Comparison of ENCODE assay signal across 22 cellular contexts in genomic region chr6:164554700-164555479, GRCh38.
DNase-seq lines count a peak whose midpoint lies in the region; ATAC-seq and TF ChIP-seq lines count a peak whose summit lies in the region.
"Had no signal": no experiment of that assay in that cellular context is flagged by ENCODE, and none has a peak within 500 bp of the region (broad histone marks: within the 10 kb centered on the region; RNA-seq: fewer than 3 reads in every experiment).

No MANE protein-coding gene starts in this region.

- peak; percentile 41 for DNase-seq in Right ventricle myocardium superior
- DNase-seq in right atrium auricular region (ENCODE audit: low spot score) = no peak
- no peak for DNase-seq in left ventricle myocardium inferior
- DNase-seq in neuronal stem cell (ENCODE audit: low spot score) = no peak
- DNase-seq in central memory CD4-positive, alpha-beta T cell = no peak
- DNase-seq: activated CD4-positive, alpha-beta T cell treated with anti-CD3 and anti-CD28 coated beads, Interleukin-2, amount 50 U/mL, for 4 hours; activated CD8-positive, alpha-beta memory T cell treated with anti-CD3 and anti-CD28 coated beads, Interleukin-2, amount 50 U/mL, for 48 hours; BE2C; effector CD8-positive, alpha-beta T cell; erythroblast; foreskin fibroblast; GOT3; NCI-H1048; NCI-H1930; NCI-H2227 treated with DMSO at 0.1 percent for 48 hours had no signal

- WGBS in neuronal stem cell (ENCODE audit: extremely low coverage in 2 of 2, insufficient read length in 2 of 2, insufficient replicate concordance in 1 of 2), 2 donors = no CpG with 5 or more reads among the region's 10 CpGs

- H4K8ac ChIP-seq in neuronal stem cell (ENCODE audit: low read depth, low read length) = no peak overlapping the region

- H3K4me2 ChIP-seq in neuronal stem cell (ENCODE audit: insufficient read depth, low read length, poor library complexity, severe bottlenecking) = no peak overlapping the region
- H3K4me2 ChIP-seq: A549, neural progenitor cell had no signal

- no peak overlapping the region for H3K18ac ChIP-seq in neuronal stem cell (ENCODE audit: low read length)

- intact Hi-C loops in Right ventricle myocardium superior (cut with DNase I) (no loop called here), left ventricle myocardium inferior (cut with micrococcal nuclease) (no loop called here)

- ATAC-seq in Right ventricle myocardium superior (ENCODE audit: poor library complexity) (peak; percentile 66), HG03108 (IDR thresholded peaks at IDR 0.05; ENCODE audit: unreplicated experiment) (no peak), HG02938 (IDR thresholded peaks at IDR 0.05; ENCODE audit: unreplicated experiment) (no peak), HG03097 (IDR thresholded peaks at IDR 0.05; ENCODE audit: low FRiP score, unreplicated experiment) (no peak)
- ATAC-seq: A549; activated T-helper 17 cell treated with anti-CD3 and anti-CD28 coated beads, Interleukin-2, amount 50 U/mL, for 72 hours had no signal

- no peak overlapping the region for H3K4ac ChIP-seq in neuronal stem cell (ENCODE audit: low read length)

- H2BK12ac ChIP-seq in neuronal stem cell (ENCODE audit: low read length) = no peak overlapping the region

- H2BK5ac ChIP-seq in neuronal stem cell (ENCODE audit: low read length) = no peak overlapping the region

- H4K91ac ChIP-seq in neuronal stem cell (ENCODE audit: low read depth, low read length, poor library complexity) = no peak overlapping the region

- H3K27me3 ChIP-seq in right atrium auricular region (no peaks in the 10 kb centered on the region), left ventricle myocardium inferior (ENCODE audit: low read depth) (no peaks in the 10 kb centered on the region), neuronal stem cell (ENCODE audit: control insufficient read depth in 3 of 3, insufficient read depth in 3 of 3, low read depth in 1 of 3, low read length in 3 of 3) (no peaks in the 10 kb centered on the region)
- H3K27me3 ChIP-seq: BE2C, neural progenitor cell, suprapubic skin had no signal

- no peak overlapping the region for H3K14ac ChIP-seq in neuronal stem cell (ENCODE audit: low read length)

- TF ChIP-seq CTCF in right atrium auricular region (IDR thresholded peaks at IDR 0.05) (no peak), left ventricle myocardium inferior (IDR thresholded peaks at IDR 0.05; ENCODE audit: borderline replicate concordance) (no peak)

- H3K9me3 ChIP-seq in right atrium auricular region (no peaks in the 10 kb centered on the region), left ventricle myocardium inferior (replicated peaks) (no peaks in the 10 kb centered on the region), neuronal stem cell (replicated peaks in 1 of 2; ENCODE audit: control insufficient read depth in 2 of 2, insufficient read depth in 1 of 2, low read depth in 1 of 2, low read length in 2 of 2) (peaks cover 0 to 16% of the 10 kb centered on the region in 2 donors)
- H3K9me3 ChIP-seq: A549, BE2C, suprapubic skin had no signal

- H3K23ac ChIP-seq in neuronal stem cell (ENCODE audit: low read depth, low read length, poor library complexity) = no peak overlapping the region

- H3K4me3 ChIP-seq in right atrium auricular region = no peak overlapping the region
- no peak overlapping the region for H3K4me3 ChIP-seq in left ventricle myocardium inferior
- no peak overlapping the region for H3K4me3 ChIP-seq in neuronal stem cell (ENCODE audit: low read length in 2 of 2)
- H3K4me3 ChIP-seq: A549, neural progenitor cell, suprapubic skin had no signal

- H3K9ac ChIP-seq in neuronal stem cell (ENCODE audit: low read depth, low read length, poor library complexity) = no peak overlapping the region
- H3K9ac ChIP-seq: neural progenitor cell had no signal

- H3K36me3 ChIP-seq in right atrium auricular region (no peaks in the 10 kb centered on the region), left ventricle myocardium inferior (no peaks in the 10 kb centered on the region), neuronal stem cell (replicated peaks in 1 of 2; ENCODE audit: control insufficient read depth in 2 of 2, insufficient read depth in 2 of 2, low read length in 2 of 2) (no peaks in the 10 kb centered on the region)
- H3K36me3 ChIP-seq: BE2C, neural progenitor cell, suprapubic skin had no signal

- no peak overlapping the region for H3K27ac ChIP-seq in right atrium auricular region
- H3K27ac ChIP-seq in left ventricle myocardium inferior (replicated peaks) = peak overlapping the region; percentile 17
- no peak overlapping the region for H3K27ac ChIP-seq in neuronal stem cell (replicated peaks; ENCODE audit: low read length)
- H3K27ac ChIP-seq: A549, neural progenitor cell, suprapubic skin had no signal

- H3K79me1 ChIP-seq in neuronal stem cell (ENCODE audit: low read depth, low read length) = no peaks in the 10 kb centered on the region

- H3K4me1 ChIP-seq in right atrium auricular region = no peaks in the 10 kb centered on the region
- peaks cover 13% of the 10 kb centered on the region for H3K4me1 ChIP-seq in left ventricle myocardium inferior
- no peaks in the 10 kb centered on the region for H3K4me1 ChIP-seq in neuronal stem cell (ENCODE audit: control insufficient read depth in 2 of 2, insufficient read depth in 1 of 2, low read depth in 1 of 2, low read length in 2 of 2)
- H3K4me1 ChIP-seq: A549, BE2C, neural progenitor cell, suprapubic skin had no signal

- H2BK15ac ChIP-seq in neuronal stem cell (ENCODE audit: low read length) = no peak overlapping the region

- no peak overlapping the region for H2AK5ac ChIP-seq in neuronal stem cell (ENCODE audit: low read depth, low read length)

- no peak overlapping the region for H2BK120ac ChIP-seq in neuronal stem cell (ENCODE audit: low read depth, low read length)

- peak overlapping the region; percentile 66 for H2AFZ ChIP-seq in neuronal stem cell (ENCODE audit: low read length)
- H2AFZ ChIP-seq: neural progenitor cell had no signal
